Comparison of ENCODE assay signal across 8 cellular contexts in the genomic region with DNA sequence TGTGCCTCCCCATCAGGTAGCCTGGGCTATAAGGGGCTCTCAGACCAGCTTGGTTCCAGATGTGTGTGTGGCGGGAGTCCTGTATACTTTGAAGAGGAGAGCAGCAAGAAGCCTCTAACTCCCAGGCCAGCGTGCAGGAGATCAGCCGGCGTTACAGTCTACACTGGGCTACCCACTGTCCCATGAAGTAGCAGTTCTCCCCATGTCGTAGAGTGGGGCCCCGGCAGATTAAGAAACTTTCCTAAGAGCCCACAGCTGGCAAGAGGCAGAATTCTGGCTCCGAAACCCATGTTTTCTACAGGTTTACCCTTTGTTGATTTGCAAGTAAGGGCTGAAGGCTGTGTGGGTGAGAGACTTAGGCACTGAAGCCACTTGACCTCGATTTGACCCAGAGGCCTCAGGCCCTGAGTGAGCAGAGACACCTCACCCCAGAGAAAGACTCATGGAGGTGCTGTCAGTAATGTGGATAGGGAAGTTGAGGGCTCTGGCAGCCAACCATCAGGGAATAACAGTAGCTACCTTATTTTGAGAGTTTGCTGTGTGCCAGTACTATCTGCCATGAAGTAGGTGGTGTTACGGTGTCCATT. TPM values are rescaled to one million over a fixed set of nuclear protein-coding genes. Genes with fewer than 3 reads are reported as not detected.
DNase-seq lines count a peak whose midpoint lies in the region; ATAC-seq, FAIRE-seq and TF ChIP-seq lines count a peak whose summit lies in the region.

No MANE protein-coding gene starts in this region.

- TF ChIP-seq CTCF in left ventricle myocardium inferior (IDR thresholded peaks at IDR 0.05; ENCODE audit: borderline replicate concordance) (no peak), endothelial cell of umbilical vein (IDR thresholded peaks at IDR 0.05; ENCODE audit: extremely low read depth in 1 of 2, insufficient read depth in 1 of 2, low read depth in 1 of 2, low read length in 2 of 2) (no peak)

- no peak overlapping the region for H3K23ac ChIP-seq in trophoblast cell (ENCODE audit: low read length)

- peak overlapping the region; percentile 92 for H4K8ac ChIP-seq in trophoblast cell (ENCODE audit: low read depth, low read length)

- peaks cover 75% of the 10 kb centered on the region for H3K4me1 ChIP-seq in left ventricle myocardium inferior
- peaks cover 17% of the 10 kb centered on the region for H3K4me1 ChIP-seq in SJSA1 (replicated peaks)
- H3K4me1 ChIP-seq in endothelial cell of umbilical vein (ENCODE audit: control insufficient read depth, extremely low read depth, insufficient read depth, low read length), result peaks cover 40% of the 10 kb centered on the region
- H3K4me1 ChIP-seq in trophoblast cell (ENCODE audit: control insufficient read depth in 1 of 2, insufficient read depth in 2 of 2, low read length in 2 of 2), result peaks cover 29 to 40% of the 10 kb centered on the region in 2 experiments

- peaks cover 40% of the 10 kb centered on the region for H3K79me1 ChIP-seq in trophoblast cell (ENCODE audit: low read length)

- H3K9me3 ChIP-seq in left ventricle myocardium inferior (replicated peaks) (no peaks in the 10 kb centered on the region), SJSA1 (replicated peaks) (no peaks in the 10 kb centered on the region), endothelial cell of umbilical vein (replicated peaks; ENCODE audit: control insufficient read depth, insufficient read depth, low read length) (no peaks in the 10 kb centered on the region), trophoblast cell (ENCODE audit: insufficient read depth, low read depth, low read length) (no peaks in the 10 kb centered on the region)

- peak overlapping the region; percentile 72 for H2AFZ ChIP-seq in endothelial cell of umbilical vein (ENCODE audit: low read depth, low read length)
- peak overlapping the region; percentile 94 for H2AFZ ChIP-seq in trophoblast cell (ENCODE audit: insufficient read depth, low read length, poor library complexity)

- no peaks in the 10 kb centered on the region for H4K20me1 ChIP-seq in endothelial cell of umbilical vein (replicated peaks; ENCODE audit: control insufficient read depth, extremely low read depth, insufficient read depth, low read length)

- peak overlapping the region; percentile 90 for H3K14ac ChIP-seq in trophoblast cell (ENCODE audit: low read length)

- no peak for ATAC-seq in HG03460 (IDR thresholded peaks at IDR 0.05; ENCODE audit: unreplicated experiment)

- H4K91ac ChIP-seq in trophoblast cell (ENCODE audit: low read depth, low read length), result peak overlapping the region; percentile 91

- POLR2A ChIA-PET in endothelial cell of umbilical vein (lab: Charles Lee), result interaction anchor here (0.8 to 1.2 kb wide), 3 partner anchors 17 to 143 kb away, joined by 3 to 4 read pairs (median 3); no protein-coding TSS in a partner anchor

- H3K27me3 ChIP-seq in left ventricle myocardium inferior (ENCODE audit: low read depth) (no peaks in the 10 kb centered on the region), SJSA1 (replicated peaks) (no peaks in the 10 kb centered on the region), endothelial cell of umbilical vein (ENCODE audit: control insufficient read depth in 2 of 2, insufficient read depth in 2 of 2, low read length in 2 of 2) (no peaks in the 10 kb centered on the region), trophoblast cell (ENCODE audit: insufficient read depth, low read length) (no peaks in the 10 kb centered on the region)

- intact Hi-C loops in left ventricle myocardium inferior (cut with micrococcal nuclease) (loop anchor here (10.0 kb wide), 1 partner anchor 63 kb away; no protein-coding TSS in a partner anchor), cardiac septum (cut with DNase I) (loop anchor here (5.0 kb wide), 1 partner anchor 86 kb away; no protein-coding TSS in a partner anchor), endothelial cell of umbilical vein (cut with micrococcal nuclease) (loop anchor here (1.0 to 5.0 kb wide), 7 partner anchors 9 to 141 kb away; partner anchors contain the start of genes BAG1, DNAJA1 and SMU1)

- no CpG with 5 or more reads among the region's 9 CpGs for WGBS in trophoblast cell (ENCODE audit: extremely low coverage, insufficient coverage, insufficient read length)

- no peaks in the 10 kb centered on the region for H3K36me3 ChIP-seq in left ventricle myocardium inferior
- H3K36me3 ChIP-seq in SJSA1, result peaks cover 4% of the 10 kb centered on the region; the same call in 1 of the 2 replicates
- H3K36me3 ChIP-seq in endothelial cell of umbilical vein (ENCODE audit: control insufficient read depth in 2 of 2, extremely low read depth in 1 of 2, insufficient read depth in 2 of 2, low read length in 2 of 2), result no peaks in the 10 kb centered on the region
- H3K36me3 ChIP-seq in trophoblast cell (ENCODE audit: control insufficient read depth in 1 of 2, insufficient read depth in 2 of 2, low read length in 2 of 2), result no peaks in the 10 kb centered on the region

- no peak for FAIRE-seq in endothelial cell of umbilical vein (lab: Jason Lieb, UNC)

- dilution Hi-C loops in endothelial cell of umbilical vein (cut with MboI; ENCODE audit: extremely low pct_ligation_motif_present, low sequenced_read_pairs), result no loop called here

- peak overlapping the region; percentile 95 for H4K12ac ChIP-seq in trophoblast cell (ENCODE audit: low read depth, low read length)

- TF ChIP-seq POLR2A in endothelial cell of umbilical vein (IDR thresholded peaks at IDR 0.05; ENCODE audit: low read depth, low read length), result no peak

- H3K4me2 ChIP-seq in endothelial cell of umbilical vein (ENCODE audit: insufficient read depth, low read length) (peak overlapping the region; percentile 28), trophoblast cell (ENCODE audit: low read length) (peak overlapping the region; percentile 59)

- peak overlapping the region; percentile 89 for H3K18ac ChIP-seq in trophoblast cell (ENCODE audit: low read length)

- H2AK5ac ChIP-seq in trophoblast cell (ENCODE audit: low read length), result peak overlapping the region; percentile 45

- DNase-seq in left ventricle myocardium inferior (no peak), cardiac septum (ENCODE audit: low spot score) (no peak), SJSA1 (ENCODE audit: low read depth in 1 of 2, low spot score in 2 of 2) (no peak), endothelial cell of umbilical vein (ENCODE audit: low read depth, low spot score) (no peak), trophoblast cell (no peak), LoVo (ENCODE audit: low spot score) (no peak), iPS-NIHi11 (ENCODE audit: low spot score) (no peak)

- H3K4ac ChIP-seq in trophoblast cell (ENCODE audit: low read depth, low read length), result peak overlapping the region; percentile 93

- peak overlapping the region; percentile 99 for H3K4me3 ChIP-seq in left ventricle myocardium inferior
- H3K4me3 ChIP-seq in SJSA1, result peak overlapping the region; percentile 86
- H3K4me3 ChIP-seq in endothelial cell of umbilical vein (replicated peaks in 1 of 3; ENCODE audit: insufficient read depth in 1 of 3, low read depth in 1 of 3, low read length in 3 of 3), result peak overlapping the region in 1 of 3 experiments; percentile 43
- peak overlapping the region; percentile 68 for H3K4me3 ChIP-seq in trophoblast cell (ENCODE audit: low read depth, low read length)

- TSS peak; percentile 43 for BruUV-seq in endothelial cell of umbilical vein (replicated peaks; lab: Mats Ljungman, UMichigan)

- CTCF ChIA-PET in endothelial cell of umbilical vein (lab: Charles Lee), result interaction anchor here (0.8 to 1.5 kb wide), 6 partner anchors 17 to 91 kb away, joined by 3 to 8 read pairs (median 6); partner anchors contain the start of gene SMU1

- peak overlapping the region; percentile 58 for H2BK12ac ChIP-seq in trophoblast cell (ENCODE audit: low read length)

- H2BK120ac ChIP-seq in trophoblast cell (ENCODE audit: insufficient read depth, low read length, poor library complexity), result peak overlapping the region; percentile 90

- peak overlapping the region; percentile 54 for H3K9ac ChIP-seq in endothelial cell of umbilical vein (replicated peaks; ENCODE audit: extremely low read depth, insufficient read depth, low read length)
- H3K9ac ChIP-seq in trophoblast cell (ENCODE audit: low read length), result no peak overlapping the region

- H3K79me2 ChIP-seq in endothelial cell of umbilical vein (ENCODE audit: control insufficient read depth, insufficient read depth, low read length) (peaks cover 35% of the 10 kb centered on the region), trophoblast cell (ENCODE audit: control insufficient read depth, insufficient read depth, low read length, poor library complexity) (peaks cover 30% of the 10 kb centered on the region)

- peak overlapping the region; percentile 99 for H3K27ac ChIP-seq in left ventricle myocardium inferior (replicated peaks)
- no peak overlapping the region; the same call in 1 of the 2 replicates for H3K27ac ChIP-seq in SJSA1
- H3K27ac ChIP-seq in endothelial cell of umbilical vein (ENCODE audit: insufficient read depth, low read depth, low read length), result peak overlapping the region; percentile 53
- H3K27ac ChIP-seq in trophoblast cell (ENCODE audit: low read depth, low read length), result peak overlapping the region; percentile 38

- no peaks in the 10 kb centered on the region for H3K9me1 ChIP-seq in endothelial cell of umbilical vein (replicated peaks; ENCODE audit: control insufficient read depth, extremely low read depth, insufficient read depth, low read length)

- peak overlapping the region; percentile 81 for H2BK5ac ChIP-seq in trophoblast cell (ENCODE audit: low read depth, low read length, poor library complexity)

TF ChIP-seq in endothelial cell of umbilical vein, 7 proteins besides CTCF, POLR2A, EP300 and RAD21 (continues in another document):
- TF ChIP-seq EZH2 (IDR thresholded peaks at IDR 0.05; ENCODE audit: borderline replicate concordance, low read depth, low read length, severe bottlenecking), result no peak
- no peak for TF ChIP-seq POLR2AphosphoS5 (IDR thresholded peaks at IDR 0.05; ENCODE audit: insufficient read depth, low read depth, low read length)
- no peak for TF ChIP-seq JUN (IDR thresholded peaks at IDR 0.05; ENCODE audit: borderline replicate concordance, insufficient read depth, insufficient read length, low read depth)
- TF ChIP-seq GATA2 (IDR thresholded peaks at IDR 0.05; ENCODE audit: insufficient read depth, insufficient read length, low read depth, low read length), result no peak
- no peak for TF ChIP-seq FOS (IDR thresholded peaks at IDR 0.05; ENCODE audit: borderline replicate concordance, insufficient read depth, low read length)

RNA-seq across cellular contexts. Expression of gene B4GALT1, which starts 0.9 kb away (rescaled TPM):
- total RNA-seq in left ventricle myocardium inferior, result 37.1 TPM
- total RNA-seq in cardiac septum, result 35.7 TPM
- 2.6 and 4.7 TPM in 2 replicates for total RNA-seq in SJSA1 (2014; rRNA removed; shearing (Covaris generic))
- 65.6 and 66.5 TPM in 2 replicates for total RNA-seq in endothelial cell of umbilical vein
- 61.3 and 61.4 TPM in 2 replicates for polyA plus RNA-seq in endothelial cell of umbilical vein
- 38.4 and 38.5 TPM in 2 replicates for polyA plus RNA-seq in endothelial cell of umbilical vein (2011; cell fraction: cytosol; rRNA removed)
- polyA plus RNA-seq in endothelial cell of umbilical vein (2011; cell fraction: nucleus; rRNA removed), result 20.8 and 22.6 TPM in 2 replicates
- polyA plus RNA-seq in endothelial cell of umbilical vein (2012), result 59.6 and 71.4 TPM in 2 replicates
- polyA minus RNA-seq in endothelial cell of umbilical vein, result 80.7 and 81.6 TPM in 2 replicates
- polyA minus RNA-seq in endothelial cell of umbilical vein (2011; cell fraction: cytosol; rRNA and poly(A)+ RNA removed), result 182 TPM
- polyA minus RNA-seq in endothelial cell of umbilical vein (2011; cell fraction: nucleus; rRNA and poly(A)+ RNA removed), result 19.3 and 19.9 TPM in 2 replicates
- 119 and 122 TPM in 2 replicates for polyA plus RNA-seq in trophoblast cell (2013)
